Comparison of ENCODE assay signal across 1 cellular context in the genomic region with DNA sequence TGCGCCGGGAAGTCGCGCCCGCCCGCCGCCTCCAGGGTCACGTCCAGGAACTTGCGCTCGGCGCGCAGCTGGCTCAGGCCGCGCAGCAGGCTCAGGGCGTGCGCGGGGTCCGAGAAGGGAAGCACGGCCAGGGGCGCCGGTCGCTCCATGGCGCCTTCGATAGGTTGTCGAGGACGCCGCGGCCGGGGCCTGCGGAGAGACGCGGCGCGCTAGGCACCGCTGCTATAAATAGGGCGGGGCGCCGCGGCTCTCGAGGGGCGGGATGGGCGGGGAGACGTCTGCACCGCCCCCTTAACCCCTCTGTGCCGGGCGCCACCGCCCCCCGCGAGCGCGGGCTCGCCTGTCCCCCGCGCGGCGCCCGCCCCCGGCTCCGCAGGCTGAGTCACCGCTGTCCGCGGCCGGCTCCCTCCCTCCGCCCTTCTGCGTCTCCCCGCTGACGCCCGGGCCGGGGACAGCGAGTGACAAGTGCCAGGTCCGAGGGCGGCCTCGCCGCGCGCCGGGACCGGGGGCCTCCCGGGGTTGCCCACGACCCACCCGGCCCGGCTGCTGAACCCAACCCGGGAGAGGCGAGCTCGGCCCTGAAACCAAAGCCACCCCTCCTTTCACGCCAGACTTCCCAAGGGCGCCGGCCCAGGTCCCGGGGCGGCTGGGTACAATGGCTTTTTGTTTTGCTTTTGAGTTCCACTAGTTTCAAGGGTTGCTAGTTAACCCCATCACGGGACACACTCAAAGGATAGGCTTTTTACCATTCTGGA.
TF ChIP-seq lines count a peak whose summit lies in the region.

A gene with protein sequence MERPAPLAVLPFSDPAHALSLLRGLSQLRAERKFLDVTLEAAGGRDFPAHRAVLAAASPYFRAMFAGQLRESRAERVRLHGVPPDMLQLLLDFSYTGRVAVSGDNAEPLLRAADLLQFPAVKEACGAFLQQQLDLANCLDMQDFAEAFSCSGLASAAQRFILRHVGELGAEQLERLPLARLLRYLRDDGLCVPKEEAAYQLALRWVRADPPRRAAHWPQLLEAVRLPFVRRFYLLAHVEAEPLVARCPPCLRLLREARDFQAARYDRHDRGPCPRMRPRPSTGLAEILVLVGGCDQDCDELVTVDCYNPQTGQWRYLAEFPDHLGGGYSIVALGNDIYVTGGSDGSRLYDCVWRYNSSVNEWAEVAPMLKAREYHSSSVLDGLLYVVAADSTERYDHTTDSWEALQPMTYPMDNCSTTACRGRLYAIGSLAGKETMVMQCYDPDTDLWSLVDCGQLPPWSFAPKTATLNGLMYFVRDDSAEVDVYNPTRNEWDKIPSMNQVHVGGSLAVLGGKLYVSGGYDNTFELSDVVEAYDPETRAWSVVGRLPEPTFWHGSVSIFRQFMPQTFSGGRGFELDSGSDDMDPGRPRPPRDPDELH (minus strand): TSS at position 201 of the 755 bp plus-strand sequence. CDS start 52 bp downstream, at position 149.

TF ChIP-seq in HepG2, 621 proteins besides CTCF, POLR2A, EP300 and RAD21 (continued from another document and continues in another):
- TF ChIP-seq, protein P1, sequence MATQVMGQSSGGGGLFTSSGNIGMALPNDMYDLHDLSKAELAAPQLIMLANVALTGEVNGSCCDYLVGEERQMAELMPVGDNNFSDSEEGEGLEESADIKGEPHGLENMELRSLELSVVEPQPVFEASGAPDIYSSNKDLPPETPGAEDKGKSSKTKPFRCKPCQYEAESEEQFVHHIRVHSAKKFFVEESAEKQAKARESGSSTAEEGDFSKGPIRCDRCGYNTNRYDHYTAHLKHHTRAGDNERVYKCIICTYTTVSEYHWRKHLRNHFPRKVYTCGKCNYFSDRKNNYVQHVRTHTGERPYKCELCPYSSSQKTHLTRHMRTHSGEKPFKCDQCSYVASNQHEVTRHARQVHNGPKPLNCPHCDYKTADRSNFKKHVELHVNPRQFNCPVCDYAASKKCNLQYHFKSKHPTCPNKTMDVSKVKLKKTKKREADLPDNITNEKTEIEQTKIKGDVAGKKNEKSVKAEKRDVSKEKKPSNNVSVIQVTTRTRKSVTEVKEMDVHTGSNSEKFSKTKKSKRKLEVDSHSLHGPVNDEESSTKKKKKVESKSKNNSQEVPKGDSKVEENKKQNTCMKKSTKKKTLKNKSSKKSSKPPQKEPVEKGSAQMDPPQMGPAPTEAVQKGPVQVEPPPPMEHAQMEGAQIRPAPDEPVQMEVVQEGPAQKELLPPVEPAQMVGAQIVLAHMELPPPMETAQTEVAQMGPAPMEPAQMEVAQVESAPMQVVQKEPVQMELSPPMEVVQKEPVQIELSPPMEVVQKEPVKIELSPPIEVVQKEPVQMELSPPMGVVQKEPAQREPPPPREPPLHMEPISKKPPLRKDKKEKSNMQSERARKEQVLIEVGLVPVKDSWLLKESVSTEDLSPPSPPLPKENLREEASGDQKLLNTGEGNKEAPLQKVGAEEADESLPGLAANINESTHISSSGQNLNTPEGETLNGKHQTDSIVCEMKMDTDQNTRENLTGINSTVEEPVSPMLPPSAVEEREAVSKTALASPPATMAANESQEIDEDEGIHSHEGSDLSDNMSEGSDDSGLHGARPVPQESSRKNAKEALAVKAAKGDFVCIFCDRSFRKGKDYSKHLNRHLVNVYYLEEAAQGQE (IDR thresholded peaks at IDR 0.05; ENCODE audit: borderline replicate concordance in 1 of 2, low read depth in 1 of 2, low read length in 2 of 2): 0 out of 4 replicates have a peak, but pooled peaks of 1 of the 2 experiments have one; percentile 44
- TF ChIP-seq, protein P2, sequence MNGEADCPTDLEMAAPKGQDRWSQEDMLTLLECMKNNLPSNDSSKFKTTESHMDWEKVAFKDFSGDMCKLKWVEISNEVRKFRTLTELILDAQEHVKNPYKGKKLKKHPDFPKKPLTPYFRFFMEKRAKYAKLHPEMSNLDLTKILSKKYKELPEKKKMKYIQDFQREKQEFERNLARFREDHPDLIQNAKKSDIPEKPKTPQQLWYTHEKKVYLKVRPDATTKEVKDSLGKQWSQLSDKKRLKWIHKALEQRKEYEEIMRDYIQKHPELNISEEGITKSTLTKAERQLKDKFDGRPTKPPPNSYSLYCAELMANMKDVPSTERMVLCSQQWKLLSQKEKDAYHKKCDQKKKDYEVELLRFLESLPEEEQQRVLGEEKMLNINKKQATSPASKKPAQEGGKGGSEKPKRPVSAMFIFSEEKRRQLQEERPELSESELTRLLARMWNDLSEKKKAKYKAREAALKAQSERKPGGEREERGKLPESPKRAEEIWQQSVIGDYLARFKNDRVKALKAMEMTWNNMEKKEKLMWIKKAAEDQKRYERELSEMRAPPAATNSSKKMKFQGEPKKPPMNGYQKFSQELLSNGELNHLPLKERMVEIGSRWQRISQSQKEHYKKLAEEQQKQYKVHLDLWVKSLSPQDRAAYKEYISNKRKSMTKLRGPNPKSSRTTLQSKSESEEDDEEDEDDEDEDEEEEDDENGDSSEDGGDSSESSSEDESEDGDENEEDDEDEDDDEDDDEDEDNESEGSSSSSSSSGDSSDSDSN (CRISPR knock-in tag; IDR thresholded peaks at IDR 0.05): peak; percentile 16; the same call in 1 of the 2 replicates
- TF ChIP-seq PHF8 (CRISPR knock-in tag; IDR thresholded peaks at IDR 0.05) (peak; percentile 70; the same call in 1 of the 2 replicates), HES4 (CRISPR knock-in tag; IDR thresholded peaks at IDR 0.05; ENCODE audit: borderline replicate concordance) (peak; percentile 22), RBFOX2 (IDR thresholded peaks at IDR 0.05; ENCODE audit: low read depth, low read length) (peak; percentile 94), SP5 (CRISPR knock-in tag; IDR thresholded peaks at IDR 0.05; ENCODE audit: borderline replicate concordance, low read depth) (peak; percentile 58; the same call in 1 of the 2 replicates), NCOA5 (CRISPR knock-in tag; IDR thresholded peaks at IDR 0.05) (no peak), TOPORS (CRISPR knock-in tag; IDR thresholded peaks at IDR 0.05) (no peak; the same call in 1 of the 2 replicates), NONO (IDR thresholded peaks at IDR 0.05) (no peak), NONO (CRISPR knock-in tag; conservative IDR thresholded peaks at IDR 0.05) (peak; percentile 66; the same call in 1 of the 2 replicates), DPF2 (CRISPR knock-in tag; IDR thresholded peaks at IDR 0.05; ENCODE audit: borderline replicate concordance, low read depth) (no peak), PRMT3 (CRISPR knock-in tag; IDR thresholded peaks at IDR 0.05; ENCODE audit: borderline replicate concordance, low read depth) (peak; percentile 93; the same call in 1 of the 2 replicates), EHMT2 (IDR thresholded peaks at IDR 0.05; ENCODE audit: borderline replicate concordance, low read depth, low read length) (no peak), ZBTB38 (CRISPR knock-in tag; IDR thresholded peaks at IDR 0.05) (peak; percentile 71; the same call in 1 of the 2 replicates), DNMT1 (CRISPR knock-in tag; IDR thresholded peaks at IDR 0.05) (0 out of 2 replicates have a peak, but pooled peaks have one; percentile 65), SMYD3 (CRISPR knock-in tag; IDR thresholded peaks at IDR 0.05) (peak; percentile 38; the same call in 1 of the 2 replicates), ZNF563 (CRISPR knock-in tag; IDR thresholded peaks at IDR 0.05) (peak; percentile 64; the same call in 1 of the 2 replicates), ZNF703 (CRISPR knock-in tag; IDR thresholded peaks at IDR 0.05; ENCODE audit: borderline replicate concordance) (0 out of 2 replicates have a peak, but pooled peaks have one; percentile 32)
- TF ChIP-seq, protein P3, sequence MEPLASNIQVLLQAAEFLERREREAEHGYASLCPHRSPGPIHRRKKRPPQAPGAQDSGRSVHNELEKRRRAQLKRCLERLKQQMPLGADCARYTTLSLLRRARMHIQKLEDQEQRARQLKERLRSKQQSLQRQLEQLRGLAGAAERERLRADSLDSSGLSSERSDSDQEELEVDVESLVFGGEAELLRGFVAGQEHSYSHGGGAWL (CRISPR knock-in tag; IDR thresholded peaks at IDR 0.05): peak; percentile 74; the same call in 1 of the 2 replicates
- TF ChIP-seq, protein P4, sequence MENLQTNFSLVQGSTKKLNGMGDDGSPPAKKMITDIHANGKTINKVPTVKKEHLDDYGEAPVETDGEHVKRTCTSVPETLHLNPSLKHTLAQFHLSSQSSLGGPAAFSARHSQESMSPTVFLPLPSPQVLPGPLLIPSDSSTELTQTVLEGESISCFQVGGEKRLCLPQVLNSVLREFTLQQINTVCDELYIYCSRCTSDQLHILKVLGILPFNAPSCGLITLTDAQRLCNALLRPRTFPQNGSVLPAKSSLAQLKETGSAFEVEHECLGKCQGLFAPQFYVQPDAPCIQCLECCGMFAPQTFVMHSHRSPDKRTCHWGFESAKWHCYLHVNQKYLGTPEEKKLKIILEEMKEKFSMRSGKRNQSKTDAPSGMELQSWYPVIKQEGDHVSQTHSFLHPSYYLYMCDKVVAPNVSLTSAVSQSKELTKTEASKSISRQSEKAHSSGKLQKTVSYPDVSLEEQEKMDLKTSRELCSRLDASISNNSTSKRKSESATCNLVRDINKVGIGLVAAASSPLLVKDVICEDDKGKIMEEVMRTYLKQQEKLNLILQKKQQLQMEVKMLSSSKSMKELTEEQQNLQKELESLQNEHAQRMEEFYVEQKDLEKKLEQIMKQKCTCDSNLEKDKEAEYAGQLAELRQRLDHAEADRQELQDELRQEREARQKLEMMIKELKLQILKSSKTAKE (CRISPR knock-in tag; IDR thresholded peaks at IDR 0.05; ENCODE audit: borderline replicate concordance): peak; percentile 40; the same call in 1 of the 2 replicates
- TF ChIP-seq, protein P5, sequence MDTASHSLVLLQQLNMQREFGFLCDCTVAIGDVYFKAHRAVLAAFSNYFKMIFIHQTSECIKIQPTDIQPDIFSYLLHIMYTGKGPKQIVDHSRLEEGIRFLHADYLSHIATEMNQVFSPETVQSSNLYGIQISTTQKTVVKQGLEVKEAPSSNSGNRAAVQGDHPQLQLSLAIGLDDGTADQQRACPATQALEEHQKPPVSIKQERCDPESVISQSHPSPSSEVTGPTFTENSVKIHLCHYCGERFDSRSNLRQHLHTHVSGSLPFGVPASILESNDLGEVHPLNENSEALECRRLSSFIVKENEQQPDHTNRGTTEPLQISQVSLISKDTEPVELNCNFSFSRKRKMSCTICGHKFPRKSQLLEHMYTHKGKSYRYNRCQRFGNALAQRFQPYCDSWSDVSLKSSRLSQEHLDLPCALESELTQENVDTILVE (CRISPR knock-in tag; IDR thresholded peaks at IDR 0.05): peak; percentile 17; the same call in 1 of the 2 replicates
- TF ChIP-seq, protein P6, sequence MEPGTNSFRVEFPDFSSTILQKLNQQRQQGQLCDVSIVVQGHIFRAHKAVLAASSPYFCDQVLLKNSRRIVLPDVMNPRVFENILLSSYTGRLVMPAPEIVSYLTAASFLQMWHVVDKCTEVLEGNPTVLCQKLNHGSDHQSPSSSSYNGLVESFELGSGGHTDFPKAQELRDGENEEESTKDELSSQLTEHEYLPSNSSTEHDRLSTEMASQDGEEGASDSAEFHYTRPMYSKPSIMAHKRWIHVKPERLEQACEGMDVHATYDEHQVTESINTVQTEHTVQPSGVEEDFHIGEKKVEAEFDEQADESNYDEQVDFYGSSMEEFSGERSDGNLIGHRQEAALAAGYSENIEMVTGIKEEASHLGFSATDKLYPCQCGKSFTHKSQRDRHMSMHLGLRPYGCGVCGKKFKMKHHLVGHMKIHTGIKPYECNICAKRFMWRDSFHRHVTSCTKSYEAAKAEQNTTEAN (CRISPR knock-in tag; conservative IDR thresholded peaks at IDR 0.05): no peak
- TF ChIP-seq, protein P7, sequence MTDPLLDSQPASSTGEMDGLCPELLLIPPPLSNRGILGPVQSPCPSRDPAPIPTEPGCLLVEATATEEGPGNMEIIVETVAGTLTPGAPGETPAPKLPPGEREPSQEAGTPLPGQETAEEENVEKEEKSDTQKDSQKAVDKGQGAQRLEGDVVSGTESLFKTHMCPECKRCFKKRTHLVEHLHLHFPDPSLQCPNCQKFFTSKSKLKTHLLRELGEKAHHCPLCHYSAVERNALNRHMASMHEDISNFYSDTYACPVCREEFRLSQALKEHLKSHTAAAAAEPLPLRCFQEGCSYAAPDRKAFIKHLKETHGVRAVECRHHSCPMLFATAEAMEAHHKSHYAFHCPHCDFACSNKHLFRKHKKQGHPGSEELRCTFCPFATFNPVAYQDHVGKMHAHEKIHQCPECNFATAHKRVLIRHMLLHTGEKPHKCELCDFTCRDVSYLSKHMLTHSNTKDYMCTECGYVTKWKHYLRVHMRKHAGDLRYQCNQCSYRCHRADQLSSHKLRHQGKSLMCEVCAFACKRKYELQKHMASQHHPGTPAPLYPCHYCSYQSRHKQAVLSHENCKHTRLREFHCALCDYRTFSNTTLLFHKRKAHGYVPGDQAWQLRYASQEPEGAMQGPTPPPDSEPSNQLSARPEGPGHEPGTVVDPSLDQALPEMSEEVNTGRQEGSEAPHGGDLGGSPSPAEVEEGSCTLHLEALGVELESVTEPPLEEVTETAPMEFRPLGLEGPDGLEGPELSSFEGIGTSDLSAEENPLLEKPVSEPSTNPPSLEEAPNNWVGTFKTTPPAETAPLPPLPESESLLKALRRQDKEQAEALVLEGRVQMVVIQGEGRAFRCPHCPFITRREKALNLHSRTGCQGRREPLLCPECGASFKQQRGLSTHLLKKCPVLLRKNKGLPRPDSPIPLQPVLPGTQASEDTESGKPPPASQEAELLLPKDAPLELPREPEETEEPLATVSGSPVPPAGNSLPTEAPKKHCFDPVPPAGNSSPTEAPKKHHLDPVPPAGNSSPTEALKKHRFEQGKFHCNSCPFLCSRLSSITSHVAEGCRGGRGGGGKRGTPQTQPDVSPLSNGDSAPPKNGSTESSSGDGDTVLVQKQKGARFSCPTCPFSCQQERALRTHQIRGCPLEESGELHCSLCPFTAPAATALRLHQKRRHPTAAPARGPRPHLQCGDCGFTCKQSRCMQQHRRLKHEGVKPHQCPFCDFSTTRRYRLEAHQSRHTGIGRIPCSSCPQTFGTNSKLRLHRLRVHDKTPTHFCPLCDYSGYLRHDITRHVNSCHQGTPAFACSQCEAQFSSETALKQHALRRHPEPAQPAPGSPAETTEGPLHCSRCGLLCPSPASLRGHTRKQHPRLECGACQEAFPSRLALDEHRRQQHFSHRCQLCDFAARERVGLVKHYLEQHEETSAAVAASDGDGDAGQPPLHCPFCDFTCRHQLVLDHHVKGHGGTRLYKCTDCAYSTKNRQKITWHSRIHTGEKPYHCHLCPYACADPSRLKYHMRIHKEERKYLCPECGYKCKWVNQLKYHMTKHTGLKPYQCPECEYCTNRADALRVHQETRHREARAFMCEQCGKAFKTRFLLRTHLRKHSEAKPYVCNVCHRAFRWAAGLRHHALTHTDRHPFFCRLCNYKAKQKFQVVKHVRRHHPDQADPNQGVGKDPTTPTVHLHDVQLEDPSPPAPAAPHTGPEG (CRISPR knock-in tag; IDR thresholded peaks at IDR 0.05): peak; percentile 72
